Comparison of ENCODE assay signal across 22 cellular contexts in the genomic region with DNA sequence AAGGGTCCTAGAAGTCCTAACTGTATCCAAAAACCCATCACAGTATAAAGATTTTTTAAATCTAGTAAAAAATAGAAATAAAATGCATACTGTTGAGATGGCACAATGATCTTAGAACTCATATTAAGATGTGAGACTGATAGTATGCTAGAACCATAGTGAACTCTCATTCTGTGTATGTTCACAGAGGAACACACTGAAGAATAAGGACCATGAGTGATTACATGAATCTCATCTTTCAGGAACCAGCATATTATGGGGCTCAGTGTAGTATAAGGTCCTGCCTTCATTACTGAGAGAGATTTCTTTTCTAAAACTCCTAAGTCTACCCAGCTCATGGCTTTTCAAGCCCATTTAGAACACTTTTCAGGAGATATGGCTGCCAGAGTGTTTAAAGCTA. TPM values are rescaled to one million over a fixed set of nuclear protein-coding genes. Genes with fewer than 3 reads are reported as not detected.
DNase-seq lines count a peak whose midpoint lies in the region; ATAC-seq lines count a peak whose summit lies in the region.
"Had no signal": no experiment of that assay in that cellular context is flagged by ENCODE, and none has a peak within 500 bp of the region (broad histone marks: within the 10 kb centered on the region; RNA-seq: fewer than 3 reads in every experiment).

No MANE protein-coding gene starts in this region.

- H3K27me3 Mint-ChIP-seq in CD8-positive, alpha-beta memory T cell, result peaks cover 4 to 6% of the 10 kb centered on the region in 2 donors

- no peak overlapping the region for H3K27ac Mint-ChIP-seq in CD8-positive, alpha-beta memory T cell

- no peak overlapping the region for H3K4me3 ChIP-seq in CD8-positive, alpha-beta memory T cell (ENCODE audit: low read length)
- H3K4me3 ChIP-seq: ascending aorta, esophagus squamous epithelium, prostate gland, upper lobe of right lung had no signal

- H3K9me3 Mint-ChIP-seq in CD8-positive, alpha-beta memory T cell, result peaks cover 0 to 2% (median 0%) of the 10 kb centered on the region in 5 donors

- intact Hi-C loops in Right ventricle myocardium inferior (cut with DNase I), result no loop called here

- no peaks in the 10 kb centered on the region for H3K4me1 ChIP-seq in CD8-positive, alpha-beta memory T cell (ENCODE audit: insufficient read depth, low read length)
- H3K4me1 ChIP-seq: ascending aorta, esophagus squamous epithelium, prostate gland, upper lobe of right lung had no signal

- CTCF ChIA-PET in CD8-positive, alpha-beta memory T cell (lab: Charles Lee), result no interaction called here

- DNase-seq in CD8-positive, alpha-beta memory T cell, result no peak
- DNase-seq in Right ventricle myocardium inferior (ENCODE audit: missing footprints) (no peak), SK-N-DZ (ENCODE audit: low spot score) (no peak)
- DNase-seq: activated CD4-positive, alpha-beta T cell treated with anti-CD3 and anti-CD28 coated beads, Interleukin-2, amount 50 U/mL, for 4 hours; dermis blood vessel endothelial cell; DMS 273 treated with DMSO at 0.1 percent for 48 hours; esophagus squamous epithelium; hypothalamus; Kasumi-1; left colon; NCI-H1694 treated with DMSO at 0.1 percent for 48 hours; NCI-H526 treated with DMSO at 0.1 percent for 48 hours; Right ventricle myocardium superior; stimulated activated CD8-positive, alpha-beta memory T cell treated with anti-CD3 and anti-CD28 coated beads, Interleukin-4, amount 100 ng/mL, for 48 hours; upper lobe of right lung had no signal

- no peaks in the 10 kb centered on the region for H3K9me3 ChIP-seq in CD8-positive, alpha-beta memory T cell (ENCODE audit: low read length)
- H3K9me3 ChIP-seq: ascending aorta, esophagus squamous epithelium, prostate gland, upper lobe of right lung had no signal

- no peak overlapping the region for H3K27ac ChIP-seq in CD8-positive, alpha-beta memory T cell (ENCODE audit: low read depth, low read length)
- H3K27ac ChIP-seq: ascending aorta, esophagus squamous epithelium, prostate gland, upper lobe of right lung had no signal

- H3K4me1 Mint-ChIP-seq in CD8-positive, alpha-beta memory T cell, result no peaks in the 10 kb centered on the region

- H3K36me3 Mint-ChIP-seq in CD8-positive, alpha-beta memory T cell, result no peaks in the 10 kb centered on the region

- ATAC-seq in GM18520 (IDR thresholded peaks at IDR 0.05; ENCODE audit: unreplicated experiment) (peak; percentile 36), GM21447 (IDR thresholded peaks at IDR 0.05; ENCODE audit: unreplicated experiment) (peak; percentile 53), HG02981 (IDR thresholded peaks at IDR 0.05; ENCODE audit: unreplicated experiment) (peak; percentile 52), HG03521 (IDR thresholded peaks at IDR 0.05; ENCODE audit: unreplicated experiment) (peak; percentile 51), HG03439 (IDR thresholded peaks at IDR 0.05; ENCODE audit: unreplicated experiment) (no peak), Right ventricle myocardium inferior (no peak)
- ATAC-seq: left colon had no signal

- H3K36me3 ChIP-seq in CD8-positive, alpha-beta memory T cell (ENCODE audit: insufficient read depth, low read length), result no peaks in the 10 kb centered on the region
- H3K36me3 ChIP-seq: ascending aorta, esophagus squamous epithelium, prostate gland, upper lobe of right lung had no signal

- H3K4me3 Mint-ChIP-seq in CD8-positive, alpha-beta memory T cell, result no peak overlapping the region

- H3K27me3 ChIP-seq in CD8-positive, alpha-beta memory T cell (ENCODE audit: insufficient read depth, low read length, poor library complexity, severe bottlenecking), result no peaks in the 10 kb centered on the region
- H3K27me3 ChIP-seq: ascending aorta, esophagus squamous epithelium, upper lobe of right lung had no signal

- POLR2A ChIA-PET in CD8-positive, alpha-beta memory T cell (lab: Charles Lee), result no interaction called here

RNA-seq across cellular contexts. Expression of gene RFC3, which starts 59.8 kb away (rescaled TPM):
- total RNA-seq in CD8-positive, alpha-beta memory T cell, result 10 to 100 TPM; 58.0 to 59.2 TPM
- polyA plus RNA-seq in CD8-positive, alpha-beta memory T cell, result 3.4 TPM
- total RNA-seq in Right ventricle myocardium inferior, result 5.0 TPM
- polyA plus RNA-seq in SK-N-DZ (2014; cell fraction: cytosol; rRNA removed), result 121 and 125 TPM in 2 replicates
- 108 and 120 TPM in 2 replicates for polyA plus RNA-seq in SK-N-DZ (2014; cell fraction: nucleus; rRNA removed)

Comparison
In these comparisons a context has a peak if more than half of its experiments do, and no peak if none do; other contexts are left out.
1. ATAC-seq: peak in GM18520 (single experiment), GM21447 (single experiment), HG02981 (single experiment) and HG03521 (single experiment); none in HG03439 (single experiment) and Right ventricle myocardium inferior (single experiment).